Comparison of ENCODE assay signal across 1 cellular context in genomic region chr2:101064868-101065549, GRCh38.
TF ChIP-seq lines count a peak whose summit lies in the region.

No MANE protein-coding gene starts in this region.

TF ChIP-seq in HepG2, 621 proteins besides CTCF, POLR2A, EP300 and RAD21 (continued from another document and continues in another):
- TF ChIP-seq ATF4 (CRISPR knock-in tag; IDR thresholded peaks at IDR 0.05): peak in 1 of 2 experiments; percentile 46; a peak in 1 of 4 replicates
- TF ChIP-seq MTA1 (CRISPR knock-in tag; IDR thresholded peaks at IDR 0.05; ENCODE audit: borderline replicate concordance): no peak
- TF ChIP-seq PHF5A (CRISPR knock-in tag; IDR thresholded peaks at IDR 0.05; ENCODE audit: low read depth, unreplicated experiment): peak; percentile 73
- TF ChIP-seq HBP1 (CRISPR knock-in tag; IDR thresholded peaks at IDR 0.05; ENCODE audit: low read depth): no peak
- no peak for TF ChIP-seq ZFP90 (CRISPR knock-in tag; IDR thresholded peaks at IDR 0.05; ENCODE audit: borderline replicate concordance)
- peak; percentile 69 for TF ChIP-seq TBX3 (IDR thresholded peaks at IDR 0.05; ENCODE audit: borderline replicate concordance)
- no peak for TF ChIP-seq ZBTB38 (CRISPR knock-in tag; IDR thresholded peaks at IDR 0.05)
- TF ChIP-seq ZC3H13 (CRISPR knock-in tag; IDR thresholded peaks at IDR 0.05): no peak
- no peak for TF ChIP-seq BHLHE40 (IDR thresholded peaks at IDR 0.05; ENCODE audit: low read length)
- peak; percentile 95 for TF ChIP-seq SOX5 (CRISPR knock-in tag; IDR thresholded peaks at IDR 0.05; ENCODE audit: borderline replicate concordance)
- peak; percentile 45; the same call in 1 of the 2 replicates for TF ChIP-seq ARID3A (IDR thresholded peaks at IDR 0.05; ENCODE audit: low read depth, low read length)
- TF ChIP-seq ZBTB34 (CRISPR knock-in tag; IDR thresholded peaks at IDR 0.05): peak; percentile 83; the same call in 1 of the 2 replicates
- no peak for TF ChIP-seq ZNF484 (CRISPR knock-in tag; IDR thresholded peaks at IDR 0.05; ENCODE audit: borderline replicate concordance, low read depth)
- peak; percentile 74; the same call in 1 of the 2 replicates for TF ChIP-seq MEIS1 (CRISPR knock-in tag; IDR thresholded peaks at IDR 0.05; ENCODE audit: borderline replicate concordance)
- no peak for TF ChIP-seq AKNA (CRISPR knock-in tag; IDR thresholded peaks at IDR 0.05; ENCODE audit: borderline replicate concordance)
- TF ChIP-seq KLF11 (CRISPR knock-in tag; IDR thresholded peaks at IDR 0.05): no peak; the same call in 1 of the 2 replicates
- no peak for TF ChIP-seq DDIT3 (CRISPR knock-in tag; IDR thresholded peaks at IDR 0.05)
- TF ChIP-seq RCOR2 (CRISPR knock-in tag; IDR thresholded peaks at IDR 0.05): peak; percentile 89; the same call in 1 of the 2 replicates
- no peak for TF ChIP-seq ELK4 (CRISPR knock-in tag; IDR thresholded peaks at IDR 0.05; ENCODE audit: borderline replicate concordance)
- TF ChIP-seq DRAP1 (CRISPR knock-in tag; IDR thresholded peaks at IDR 0.05): peak; percentile 80; the same call in 1 of the 2 replicates
- no peak for TF ChIP-seq ZBTB44 (CRISPR knock-in tag; IDR thresholded peaks at IDR 0.05)
- no peak for TF ChIP-seq SIN3A (IDR thresholded peaks at IDR 0.05; ENCODE audit: borderline replicate concordance, low read depth, low read length)
- no peak for TF ChIP-seq ZNF550 (CRISPR knock-in tag; IDR thresholded peaks at IDR 0.05; ENCODE audit: borderline replicate concordance)
- peak; percentile 69 for TF ChIP-seq RBM22 (optimal IDR thresholded peaks at IDR 0.05; ENCODE audit: low read length)
- TF ChIP-seq AHDC1 (CRISPR knock-in tag; IDR thresholded peaks at IDR 0.05; ENCODE audit: borderline replicate concordance): peak; percentile 85; the same call in 1 of the 2 replicates
- no peak for TF ChIP-seq PRDM15 (CRISPR knock-in tag; IDR thresholded peaks at IDR 0.05)
- TF ChIP-seq ZNF891 (CRISPR knock-in tag; IDR thresholded peaks at IDR 0.05): no peak
- TF ChIP-seq HCFC1 (IDR thresholded peaks at IDR 0.05; ENCODE audit: low read depth, low read length): no peak
- TF ChIP-seq SNAI1 (CRISPR knock-in tag; IDR thresholded peaks at IDR 0.05; ENCODE audit: borderline replicate concordance): no peak
- no peak for TF ChIP-seq ZNF709 (CRISPR knock-in tag; IDR thresholded peaks at IDR 0.05)
